In genomic region chr3:190486201-190486865, GRCh38 we compare ENCODE assay signal across 19 cellular contexts. TPM values are rescaled to one million over a fixed set of nuclear protein-coding genes. Genes with fewer than 3 reads are reported as not detected.
A peak's percentile ranks its signal among the peaks of the same experiment; 100 is the strongest.
DNase-seq lines count a peak whose midpoint lies in the region; ATAC-seq and TF ChIP-seq lines count a peak whose summit lies in the region.
"Had no signal": no experiment of that assay in that cellular context is flagged by ENCODE, and none has a peak within 500 bp of the region (broad histone marks: within the 10 kb centered on the region; RNA-seq: fewer than 3 reads in every experiment).

No MANE protein-coding gene starts in this region.

- ATAC-seq in RWPE2 (ENCODE audit: low read depth): peak; percentile 49; the same call in 2 of the 3 replicates
- ATAC-seq in GM18502 (IDR thresholded peaks at IDR 0.05; ENCODE audit: poor library complexity, unreplicated experiment): no peak
- ATAC-seq: lower lobe of right lung had no signal

- H3K9me3 ChIP-seq in RWPE2 (ENCODE audit: severe bottlenecking): no peaks in the 10 kb centered on the region
- H3K9me3 ChIP-seq in colonic mucosa: no peaks in the 10 kb centered on the region
- H3K9me3 ChIP-seq: lower lobe of right lung, spleen had no signal

- DNase-seq in DMS153 (lab: John Stamatoyannopoulos, UW) (peak; percentile 89), Kasumi-1 (lab: John Stamatoyannopoulos, UW) (peak; percentile 72 to 81), RWPE2 (ENCODE audit: low spot score) (no peak), iPS-NIHi11 (ENCODE audit: low spot score) (peak; percentile 23), colonic mucosa (no peak), RPMI8226 (no peak)
- DNase-seq in activated CD4-positive, CD25-positive, alpha-beta regulatory T cell treated with anti-CD3 and anti-CD28 coated beads, Interleukin-2, amount 50 U/mL, for 72 hours: no peak
- DNase-seq: activated CD4-positive, alpha-beta T cell treated with anti-CD3 and anti-CD28 coated beads, Interleukin-2, amount 50 U/mL, for 1 hour; aorta; H9; lower lobe of right lung; NCI-H1694; nucleus accumbens; spleen had no signal

- H3K4me1 ChIP-seq in RWPE2 (ENCODE audit: insufficient read depth, poor library complexity, severe bottlenecking) (peaks cover 7% of the 10 kb centered on the region), colonic mucosa (no peaks in the 10 kb centered on the region)
- H3K4me1 ChIP-seq: lower lobe of right lung, spleen had no signal

- H3K9ac ChIP-seq in colonic mucosa (ENCODE audit: low read depth in 2 of 2, low read length in 2 of 2): no peak overlapping the region

- H3K4me3 ChIP-seq in RWPE2 (ENCODE audit: severe bottlenecking) (no peak overlapping the region), colonic mucosa (no peak overlapping the region)
- H3K4me3 ChIP-seq: lower lobe of right lung, spleen had no signal

- intact Hi-C loops in colonic mucosa (cut with DNase I): no loop called here

- H3K36me3 ChIP-seq in RWPE2 (ENCODE audit: low read depth): no peaks in the 10 kb centered on the region
- no peaks in the 10 kb centered on the region for H3K36me3 ChIP-seq in colonic mucosa
- H3K36me3 ChIP-seq: lower lobe of right lung, spleen had no signal

- TF ChIP-seq CTCF in RWPE2 (IDR thresholded peaks at IDR 0.05; ENCODE audit: poor library complexity, severe bottlenecking) (no peak), colonic mucosa (IDR thresholded peaks at IDR 0.05) (no peak)

- H3K27me3 ChIP-seq in RWPE2 (ENCODE audit: insufficient read depth, poor library complexity, severe bottlenecking) (no peaks in the 10 kb centered on the region), colonic mucosa (no peaks in the 10 kb centered on the region)

- H3K27ac ChIP-seq in RWPE2 (ENCODE audit: poor library complexity, severe bottlenecking) (no peak overlapping the region), colonic mucosa (no peak overlapping the region)
- H3K27ac ChIP-seq: C4-2B, lower lobe of right lung, spleen had no signal

RNA-seq across cellular contexts. Expression of gene IL1RAP, which starts 27.6 kb away (rescaled TPM):
- total RNA-seq in colonic mucosa: 1 to 10 TPM; 3.9 to 5.0 TPM

RNA-seq across cellular contexts. Expression of gene TMEM207, which starts 36.6 kb away (rescaled TPM):
- total RNA-seq in colonic mucosa: not detected
- total RNA-seq: activated T-helper 1 cell treated with anti-CD3 and anti-CD28 coated beads, Interleukin-12 subunit alpha, Interleukin-12 subunit beta, Interleukin-2, Interleukin-4 antibody, amounts not matched to agents 30 ng/mL and 10 ng/mL and 1 ng/mL, durations not matched to agents 14 hours and 24 hours and 36 hours; aorta; H9; lower lobe of right lung; spleen; subcutaneous adipose tissue; T-helper 1 cell treated with Interleukin-12 subunit alpha and Interleukin-12 subunit beta and Interleukin-4 antibody, amounts not matched to agents 30 ng/mL and 1 ng/mL, for 36 hours had no signal

Comparison
In these comparisons a context has a peak if more than half of its experiments do, and no peak if none do; other contexts are left out.
1. DNase-seq: peak in DMS153 (single experiment), Kasumi-1 (2 of 2) and iPS-NIHi11 (single experiment); none in RWPE2 (single experiment), colonic mucosa (single experiment), RPMI8226 (single experiment) and activated CD4-positive, CD25-positive, alpha-beta regulatory T cell treated with anti-CD3 and anti-CD28 coated beads, Interleukin-2, amount 50 U/mL, for 72 hours (single experiment).